Comparison of ENCODE assay signal across 22 cellular contexts in genomic region chr1:195590649-195591048, GRCh38.
A peak's percentile ranks its signal among the peaks of the same experiment; 100 is the strongest.
DNase-seq lines count a peak whose midpoint lies in the region; ATAC-seq, FAIRE-seq and TF ChIP-seq lines count a peak whose summit lies in the region.
"Had no signal": no experiment of that assay in that cellular context is flagged by ENCODE, and none has a peak within 500 bp of the region (broad histone marks: within the 10 kb centered on the region; RNA-seq: fewer than 3 reads in every experiment).

No MANE protein-coding gene starts in this region.

- H3K4me2 ChIP-seq in PC-3 (ENCODE audit: low read length) = peak overlapping the region; percentile 72
- H3K4me2 ChIP-seq: BLaER1 treated with 17β-estradiol and CSF1 and Interleukin-3, amounts not matched to agents 10 nM and 100 nM had no signal

- FAIRE-seq in colon (lab: Jason Lieb, UNC) = peak; percentile 33
- FAIRE-seq: H54 had no signal

- H3K4me3 Mint-ChIP-seq in MCF 10A (ENCODE audit: unreplicated experiment) (no peak overlapping the region), T-cell (no peak overlapping the region)
- H3K4me3 Mint-ChIP-seq: CD4-positive, alpha-beta memory T cell had no signal

- POLR2A ChIA-PET in MCF 10A (lab: Yijun Ruan, JAX) (no interaction called here), PC-3 (lab: Charles Lee; ENCODE audit: unreplicated experiment) (no interaction called here), T-cell (lab: Charles Lee) (no interaction called here)

- WGBS in heart right ventricle, 2 donors = 51 to 55% methylated on average over 3 of the region's 3 CpGs

- no peak overlapping the region for H2AFZ ChIP-seq in PC-3 (ENCODE audit: low read length)

- no peaks in the 10 kb centered on the region for H3K27me3 Mint-ChIP-seq in MCF 10A (ENCODE audit: insufficient read depth, unreplicated experiment)
- H3K27me3 Mint-ChIP-seq in T-cell = no peaks in the 10 kb centered on the region
- H3K27me3 Mint-ChIP-seq: CD4-positive, alpha-beta memory T cell had no signal

- H4K20me1 ChIP-seq in PC-3 (ENCODE audit: low read length) = no peaks in the 10 kb centered on the region
- H4K20me1 ChIP-seq: BLaER1 treated with 17β-estradiol and CSF1 and Interleukin-3, amounts not matched to agents 10 nM and 100 nM had no signal

- peak overlapping the region; percentile 27; the same call in 1 of the 2 replicates for H3K9ac ChIP-seq in PC-3 (ENCODE audit: low read length)
- H3K9ac ChIP-seq: BLaER1 treated with 17β-estradiol and CSF1 and Interleukin-3, amounts not matched to agents 10 nM and 100 nM had no signal

- BruUV-seq in MCF 10A (replicated peaks; lab: Mats Ljungman, UMichigan) (no TSS peak), PC-3 (replicated peaks; lab: Mats Ljungman, UMichigan) (no TSS peak)

- no peaks in the 10 kb centered on the region for H3F3A ChIP-seq in PC-3 (ENCODE audit: low read length, unreplicated experiment)

- H3K4me1 ChIP-seq in breast epithelium (no peaks in the 10 kb centered on the region), PC-3 (ENCODE audit: insufficient read depth, low read length) (peaks cover 39% of the 10 kb centered on the region), heart right ventricle (no peaks in the 10 kb centered on the region)
- H3K4me1 ChIP-seq: BLaER1 treated with 17β-estradiol and CSF1 and Interleukin-3, amounts not matched to agents 10 nM and 100 nM had no signal

- no peak for TF ChIP-seq POLR2A in breast epithelium (IDR thresholded peaks at IDR 0.05)

- no peaks in the 10 kb centered on the region for H3K9me3 ChIP-seq in breast epithelium
- H3K9me3 ChIP-seq in PC-3 (ENCODE audit: low read length) = no peaks in the 10 kb centered on the region
- H3K9me3 ChIP-seq in heart right ventricle = peaks cover 0 to 15% (median 0%) of the 10 kb centered on the region in 11 donors
- H3K9me3 ChIP-seq: BLaER1 treated with 17β-estradiol and CSF1 and Interleukin-3, amounts not matched to agents 10 nM and 100 nM; Peyer's patch had no signal

- peaks cover 26% of the 10 kb centered on the region for H3K9me3 Mint-ChIP-seq in MCF 10A (ENCODE audit: unreplicated experiment)
- H3K9me3 Mint-ChIP-seq in T-cell = peaks cover 0 to 30% (median 14%) of the 10 kb centered on the region in 3 donors

- H3K27ac ChIP-seq in breast epithelium = no peak overlapping the region
- peak overlapping the region; percentile 96 for H3K27ac ChIP-seq in PC-3 (ENCODE audit: low read length)
- no peak overlapping the region for H3K27ac ChIP-seq in heart right ventricle
- H3K27ac ChIP-seq: 22Rv1; BLaER1 treated with 17β-estradiol and CSF1 and Interleukin-3, amounts not matched to agents 10 nM and 100 nM; Peyer's patch had no signal

- H3K36me3 Mint-ChIP-seq in MCF 10A (ENCODE audit: insufficient read depth, unreplicated experiment) = no peaks in the 10 kb centered on the region
- no peaks in the 10 kb centered on the region for H3K36me3 Mint-ChIP-seq in T-cell
- H3K36me3 Mint-ChIP-seq: CD4-positive, alpha-beta memory T cell had no signal

- H3K27ac Mint-ChIP-seq in MCF 10A (ENCODE audit: low read depth, unreplicated experiment) = peak overlapping the region; percentile 20
- no peak overlapping the region for H3K27ac Mint-ChIP-seq in T-cell
- H3K27ac Mint-ChIP-seq: CD4-positive, alpha-beta memory T cell had no signal

- H3K4me3 ChIP-seq in breast epithelium = no peak overlapping the region
- no peak overlapping the region for H3K4me3 ChIP-seq in PC-3 (ENCODE audit: low read length)
- H3K4me3 ChIP-seq in heart right ventricle = no peak overlapping the region
- H3K4me3 ChIP-seq: BLaER1 treated with 17β-estradiol and CSF1 and Interleukin-3, amounts not matched to agents 10 nM and 100 nM; Peyer's patch had no signal

- no peak for DNase-seq in MCF 10A (ENCODE audit: unreplicated experiment)
- no peak for DNase-seq in breast epithelium (ENCODE audit: low spot score in 2 of 2)
- DNase-seq in PC-3 = peak; percentile 37
- DNase-seq in non-pigmented ciliary epithelial cell (ENCODE audit: low read depth) = peak; percentile 36
- no peak for DNase-seq in T-cell
- DNase-seq in heart right ventricle = no peak
- DNase-seq: CD4-positive, alpha-beta memory T cell; DMS53; KBM-7; NCI-H1092 treated with DMSO at 0.1 percent for 48 hours; NCI-H146; NCI-H2029 treated with DMSO at 0.1 percent for 48 hours; NCI-H2171 treated with DMSO at 0.1 percent for 48 hours; NCI-H446 treated with DMSO at 0.1 percent for 48 hours; NCI-H82; Peyer's patch had no signal

- H3K27me3 ChIP-seq in breast epithelium (no peaks in the 10 kb centered on the region), PC-3 (ENCODE audit: low read length) (no peaks in the 10 kb centered on the region), heart right ventricle (no peaks in the 10 kb centered on the region)
- H3K27me3 ChIP-seq: BLaER1 treated with 17β-estradiol and CSF1 and Interleukin-3, amounts not matched to agents 10 nM and 100 nM; Peyer's patch had no signal

- CTCF ChIA-PET in MCF 10A (lab: Yijun Ruan, JAX) = no interaction called here
- CTCF ChIA-PET in PC-3 (lab: Charles Lee) = no interaction called here
- CTCF ChIA-PET in T-cell (lab: Charles Lee) = no interaction called here

- H3K9me2 ChIP-seq in PC-3 (replicated peaks; ENCODE audit: low read length) = no peaks in the 10 kb centered on the region

- TF ChIP-seq CTCF in MCF 10A (IDR thresholded peaks at IDR 0.05; ENCODE audit: unreplicated experiment) (no peak), breast epithelium (IDR thresholded peaks at IDR 0.05) (no peak), PC-3 (conservative IDR thresholded peaks at IDR 0.05; ENCODE audit: low read depth, low read length) (no peak), heart right ventricle (IDR thresholded peaks at IDR 0.05) (no peak)

- no peaks in the 10 kb centered on the region for H3K79me2 ChIP-seq in PC-3 (ENCODE audit: low read length)

- no peaks in the 10 kb centered on the region for H3K36me3 ChIP-seq in breast epithelium
- H3K36me3 ChIP-seq in PC-3 (ENCODE audit: low read depth, low read length) = no peaks in the 10 kb centered on the region
- no peaks in the 10 kb centered on the region for H3K36me3 ChIP-seq in heart right ventricle
- H3K36me3 ChIP-seq: BLaER1 treated with 17β-estradiol and CSF1 and Interleukin-3, amounts not matched to agents 10 nM and 100 nM; Peyer's patch had no signal

- ATAC-seq in PC-3 (peak; percentile 13), T-cell (replicated peaks in 1 of 4) (no peak), GM21515 (IDR thresholded peaks at IDR 0.05; ENCODE audit: unreplicated experiment) (no peak), heart right ventricle (no peak)
- ATAC-seq: SK-N-SH treated with all-trans-retinoic acid at 6 μM for 48 hours had no signal

- intact Hi-C loops in MCF 10A (cut with micrococcal nuclease) = no loop called here
- intact Hi-C loops in breast epithelium (cut with DNase I; ENCODE audit: low total_unique reads) = no loop called here
- intact Hi-C loops in PC-3 (cut with micrococcal nuclease) = no loop called here
- intact Hi-C loops in heart right ventricle (cut with DNase I) = no loop called here

- H3K4me1 Mint-ChIP-seq in MCF 10A (ENCODE audit: insufficient read depth, unreplicated experiment) (peaks cover 13% of the 10 kb centered on the region), T-cell (no peaks in the 10 kb centered on the region)
- H3K4me1 Mint-ChIP-seq: CD4-positive, alpha-beta memory T cell had no signal

Comparison
In these comparisons a context has a peak if more than half of its experiments do, and no peak if none do; other contexts are left out.
1. DNase-seq: peak in PC-3 (single experiment) and non-pigmented ciliary epithelial cell (single experiment); none in MCF 10A (single experiment), breast epithelium (0 of 2), T-cell (0 of 34) and heart right ventricle (0 of 2).